In genomic region chr11:125956371-125956770, GRCh38 we compare ENCODE assay signal across 1 cellular context.
TF ChIP-seq lines count a peak whose summit lies in the region.

No MANE protein-coding gene starts in this region.

TF ChIP-seq in IMR-90, 13 proteins besides CTCF, POLR2A, EP300 and RAD21:
- TF ChIP-seq RFX5 (IDR thresholded peaks at IDR 0.05; ENCODE audit: low read depth, low read length) = no peak
- no peak for TF ChIP-seq CHD1 (IDR thresholded peaks at IDR 0.05; ENCODE audit: low read depth, low read length)
- no peak for TF ChIP-seq MXI1 (IDR thresholded peaks at IDR 0.05; ENCODE audit: borderline replicate concordance, low read depth, low read length)
- TF ChIP-seq ELK1 (IDR thresholded peaks at IDR 0.05; ENCODE audit: borderline replicate concordance, low read depth, low read length) = no peak
- TF ChIP-seq FOS (IDR thresholded peaks at IDR 0.05; ENCODE audit: low read depth, low read length) = no peak
- TF ChIP-seq MAFK (IDR thresholded peaks at IDR 0.05; ENCODE audit: low read depth, low read length) = no peak
- no peak for TF ChIP-seq NFE2L2 (IDR thresholded peaks at IDR 0.05; ENCODE audit: low read depth, low read length)
- TF ChIP-seq, protein P1, sequence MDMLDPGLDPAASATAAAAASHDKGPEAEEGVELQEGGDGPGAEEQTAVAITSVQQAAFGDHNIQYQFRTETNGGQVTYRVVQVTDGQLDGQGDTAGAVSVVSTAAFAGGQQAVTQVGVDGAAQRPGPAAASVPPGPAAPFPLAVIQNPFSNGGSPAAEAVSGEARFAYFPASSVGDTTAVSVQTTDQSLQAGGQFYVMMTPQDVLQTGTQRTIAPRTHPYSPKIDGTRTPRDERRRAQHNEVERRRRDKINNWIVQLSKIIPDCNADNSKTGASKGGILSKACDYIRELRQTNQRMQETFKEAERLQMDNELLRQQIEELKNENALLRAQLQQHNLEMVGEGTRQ (IDR thresholded peaks at IDR 0.05; ENCODE audit: low read depth, low read length) = no peak
- no peak for TF ChIP-seq RCOR1 (IDR thresholded peaks at IDR 0.05; ENCODE audit: insufficient replicate concordance, low read length)
- no peak for TF ChIP-seq CEBPB (IDR thresholded peaks at IDR 0.05; ENCODE audit: low read depth, low read length)
- TF ChIP-seq BHLHE40 (IDR thresholded peaks at IDR 0.05; ENCODE audit: low read depth, low read length) = no peak
- TF ChIP-seq SMC3 (IDR thresholded peaks at IDR 0.05; ENCODE audit: low read depth, low read length) = no peak
- no peak for TF ChIP-seq MAZ (IDR thresholded peaks at IDR 0.05; ENCODE audit: borderline replicate concordance, low read depth, low read length)
